17 cellular contexts compared by ENCODE assay signal in the genomic region with DNA sequence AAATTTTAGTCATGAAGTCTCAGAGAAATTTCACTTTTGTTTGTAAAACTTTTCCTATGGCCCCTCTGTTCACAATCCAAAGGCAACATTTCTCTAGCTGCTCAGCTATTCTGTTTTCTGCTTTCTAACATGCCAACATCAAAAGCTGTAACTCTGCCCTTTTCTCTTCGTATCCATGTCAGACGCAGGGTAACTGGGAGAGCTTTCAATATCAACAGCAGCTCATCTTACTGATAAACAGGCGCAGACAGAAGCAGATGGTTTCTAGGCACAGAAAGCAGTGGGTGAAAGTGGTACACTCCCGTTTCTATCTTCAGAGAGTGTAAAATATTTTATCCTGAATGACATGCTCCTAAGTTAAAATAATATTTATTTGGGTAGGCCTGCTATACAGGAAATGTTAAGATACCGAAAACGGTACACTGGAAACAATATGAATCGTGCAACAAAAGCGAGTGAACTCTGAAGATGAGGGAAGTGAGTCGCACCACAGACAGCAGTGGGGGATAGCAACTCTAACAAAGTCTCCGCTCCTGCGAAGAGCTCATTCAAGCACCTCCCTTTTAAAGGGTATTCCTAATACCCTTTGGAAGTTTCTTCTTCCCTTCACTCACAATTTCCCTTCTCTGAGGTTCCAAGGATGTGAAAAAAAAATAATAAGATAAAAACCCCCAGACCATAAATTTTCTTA.
DNase-seq lines count a peak whose midpoint lies in the region; TF ChIP-seq lines count a peak whose summit lies in the region.
"Had no signal": no experiment of that assay in that cellular context is flagged by ENCODE, and none has a peak within 500 bp of the region (broad histone marks: within the 10 kb centered on the region; RNA-seq: fewer than 3 reads in every experiment).

No MANE protein-coding gene starts in this region.

- TF ChIP-seq POLR2A in vagina (IDR thresholded peaks at IDR 0.05) = no peak

- H3K36me3 ChIP-seq in vagina = no peaks in the 10 kb centered on the region
- H3K36me3 ChIP-seq: sigmoid colon had no signal

- DNase-seq in NCI-H1092 (lab: John Stamatoyannopoulos, UW) (peak; percentile 57), NCI-H748 (lab: John Stamatoyannopoulos, UW; ENCODE audit: unreplicated experiment) (peak; percentile 90), brain pericyte (ENCODE audit: low read depth, low spot score) (peak; percentile 41), KG1 (lab: John Stamatoyannopoulos, UW) (no peak), vagina (ENCODE audit: extremely low spot score in 2 of 2) (no peak)
- no peak for DNase-seq in activated naive CD4-positive, alpha-beta T cell treated with anti-CD3 and anti-CD28 coated beads, Interleukin-2, amount 50 U/mL, for 16 hours
- DNase-seq in activated CD4-positive, alpha-beta T cell treated with anti-CD3 and anti-CD28 coated beads, Interleukin-2, amount 50 U/mL, for 1 hour = no peak
- DNase-seq: COR-L47, endodermal cell, NCI-H2227 treated with DMSO at 0.1 percent for 48 hours, occipital lobe, sigmoid colon, substantia nigra, T-helper 17 cell had no signal

- H3K9me3 Mint-ChIP-seq in nephron = peaks cover 3% of the 10 kb centered on the region
- H3K9me3 Mint-ChIP-seq: activated T-helper 17 cell treated with anti-CD3 and anti-CD28 coated beads, Interleukin-2, amount 50 U/mL, for 72 hours; endodermal cell had no signal

- H3K9me3 ChIP-seq in vagina = no peaks in the 10 kb centered on the region
- H3K9me3 ChIP-seq: sigmoid colon had no signal

- H3K4me3 ChIP-seq in vagina = no peak overlapping the region
- H3K4me3 ChIP-seq: sigmoid colon had no signal

- H3K27ac ChIP-seq in vagina = no peak overlapping the region
- H3K27ac ChIP-seq: sigmoid colon had no signal

- peak overlapping the region; percentile 10 to 66 (median 16) for H3K27ac Mint-ChIP-seq in nephron
- H3K27ac Mint-ChIP-seq: activated T-helper 17 cell treated with anti-CD3 and anti-CD28 coated beads, Interleukin-2, amount 50 U/mL, for 72 hours; endodermal cell; IgD-negative memory B cell; T-helper 17 cell had no signal

- no peak for TF ChIP-seq CTCF in nephron (IDR thresholded peaks at IDR 0.05; ENCODE audit: unreplicated experiment in 3 of 3)
- TF ChIP-seq CTCF in vagina (IDR thresholded peaks at IDR 0.05) = no peak

- no peaks in the 10 kb centered on the region for H3K27me3 ChIP-seq in vagina
- H3K27me3 ChIP-seq: sigmoid colon had no signal

- H3K36me3 Mint-ChIP-seq in nephron (ENCODE audit: low read depth) = no peaks in the 10 kb centered on the region
- H3K36me3 Mint-ChIP-seq: IgD-negative memory B cell had no signal

- no peaks in the 10 kb centered on the region for H3K4me1 ChIP-seq in vagina

- peaks cover 5% of the 10 kb centered on the region for H3K4me1 Mint-ChIP-seq in nephron
- H3K4me1 Mint-ChIP-seq: activated T-helper 17 cell treated with anti-CD3 and anti-CD28 coated beads, Interleukin-2, amount 50 U/mL, for 72 hours; endodermal cell; IgD-negative memory B cell; T-helper 17 cell had no signal

- peak overlapping the region in 2 of 3 experiments; percentile 1 to 46 for H3K4me3 Mint-ChIP-seq in nephron
- H3K4me3 Mint-ChIP-seq: activated T-helper 17 cell treated with anti-CD3 and anti-CD28 coated beads, Interleukin-2, amount 50 U/mL, for 72 hours; endodermal cell; IgD-negative memory B cell; T-helper 17 cell had no signal

- intact Hi-C loops in vagina (cut with DNase I) = no loop called here

- no peaks in the 10 kb centered on the region for H3K27me3 Mint-ChIP-seq in nephron (ENCODE audit: low read depth)
- H3K27me3 Mint-ChIP-seq: activated T-helper 17 cell treated with anti-CD3 and anti-CD28 coated beads, Interleukin-2, amount 50 U/mL, for 72 hours; IgD-negative memory B cell; T-helper 17 cell had no signal

Comparison
In these comparisons a context has a peak if more than half of its experiments do, and no peak if none do; other contexts are left out.
1. DNase-seq: peak in NCI-H1092 (single experiment), NCI-H748 (single experiment) and brain pericyte (single experiment); none in KG1 (single experiment), activated naive CD4-positive, alpha-beta T cell treated with anti-CD3 and anti-CD28 coated beads, Interleukin-2, amount 50 U/mL, for 16 hours (single experiment), activated CD4-positive, alpha-beta T cell treated with anti-CD3 and anti-CD28 coated beads, Interleukin-2, amount 50 U/mL, for 1 hour (single experiment) and vagina (0 of 2).